11 cellular contexts compared by ENCODE assay signal in the genomic region with DNA sequence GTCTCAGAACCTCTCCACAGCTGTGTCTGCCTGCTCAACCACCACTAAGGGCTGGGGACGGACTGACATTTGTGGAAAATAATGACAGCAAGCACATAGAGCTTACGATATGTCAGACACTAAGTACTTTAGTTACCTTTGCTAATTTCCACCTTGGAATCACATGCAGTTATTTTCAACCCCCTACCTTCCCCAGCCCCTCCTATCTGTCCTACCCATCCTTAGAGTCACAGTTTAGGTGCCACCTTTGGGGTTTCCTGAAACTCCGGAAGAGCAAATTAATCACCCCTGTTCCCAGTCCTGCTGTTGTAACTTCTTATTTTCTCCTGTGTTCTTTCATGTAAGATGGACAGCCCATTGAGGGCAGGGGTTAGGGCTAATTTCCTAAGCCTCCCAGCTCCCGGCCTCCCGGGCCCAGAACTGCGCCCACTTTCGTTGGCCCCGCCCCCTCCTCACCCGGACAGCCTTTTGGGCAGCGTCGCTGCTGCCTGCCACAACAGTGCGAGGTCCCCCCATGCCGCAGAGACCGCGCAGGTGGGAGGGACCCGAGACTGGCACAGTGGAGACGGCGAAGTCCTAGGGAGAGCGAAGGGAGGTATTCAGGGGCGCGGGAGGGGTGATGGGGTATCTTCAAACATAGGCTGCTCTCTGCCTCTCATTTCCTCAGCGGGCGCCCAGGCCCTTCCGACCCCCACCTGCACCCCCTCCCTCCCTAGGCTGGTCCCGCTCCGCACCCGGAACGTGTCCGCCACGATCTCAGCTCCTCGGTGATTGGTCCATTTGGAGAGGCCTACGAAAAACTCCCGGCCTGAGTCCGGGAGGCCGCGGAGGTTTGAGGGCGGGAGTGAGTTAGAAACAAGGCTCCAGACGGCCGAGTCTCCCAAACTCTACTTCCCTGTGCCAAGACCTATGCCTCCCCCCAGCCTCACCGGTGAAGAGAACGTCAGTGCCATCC. TPM values are rescaled to one million over a fixed set of nuclear protein-coding genes. Genes with fewer than 3 reads are reported as not detected.
DNase-seq lines count a peak whose midpoint lies in the region; ATAC-seq and TF ChIP-seq lines count a peak whose summit lies in the region.
"Had no signal": no experiment of that assay in that cellular context is flagged by ENCODE, and none has a peak within 500 bp of the region (broad histone marks: within the 10 kb centered on the region; RNA-seq: fewer than 3 reads in every experiment).

No MANE protein-coding gene starts in this region.

- H3K27ac ChIP-seq in Panc1 (ENCODE audit: low read length) = peak overlapping the region; percentile 91; the same call in 1 of the 2 replicates

- intact Hi-C loops in Panc1 (cut with micrococcal nuclease; ENCODE audit: unreplicated experiment) = no loop called here

- CTCF ChIA-PET in Panc1 (lab: Charles Lee) = no interaction called here

- POLR2A ChIA-PET in Panc1 (lab: Charles Lee) = interaction anchor here (1.0 kb wide), 1 partner anchor 95 kb away, joined by 4 read pairs; no protein-coding TSS in a partner anchor

- H3K9ac ChIP-seq in skeletal muscle satellite cell (ENCODE audit: low read depth, low read length) = peak overlapping the region; percentile 89

- H3K36me3 ChIP-seq in Panc1 (ENCODE audit: control insufficient read depth, insufficient read depth, low read length) (peaks cover 10% of the 10 kb centered on the region), skeletal muscle satellite cell (ENCODE audit: insufficient read depth, low read length) (peaks cover 48% of the 10 kb centered on the region)

- no TSS peak for BruUV-seq in Panc1 (replicated peaks; lab: Mats Ljungman, UMichigan)

- peak overlapping the region; percentile 83 to 85; a peak in 2 of 4 replicates for H3K4me3 ChIP-seq in Panc1 (ENCODE audit: low read depth in 2 of 2, low read length in 2 of 2)
- H3K4me3 ChIP-seq in fibroblast of the aortic adventitia (ENCODE audit: low read depth, low read length) = peak overlapping the region; percentile 93
- peak overlapping the region; percentile 79 for H3K4me3 ChIP-seq in skeletal muscle satellite cell (ENCODE audit: low read length)

- DNase-seq in Panc1 (ENCODE audit: low read depth, low spot score) (no peak), fibroblast of the aortic adventitia (ENCODE audit: low read depth) (peak; percentile 13), hepatic stellate cell (ENCODE audit: low spot score) (no peak), DMS 273 treated with DMSO at 0.1 percent for 48 hours (lab: John Stamatoyannopoulos, UW) (no peak), NCI-H82 (lab: John Stamatoyannopoulos, UW) (no peak)
- DNase-seq: HCEC 1CT, SHP77 treated with DMSO at 0.1 percent for 48 hours had no signal

- H3K4me2 ChIP-seq in skeletal muscle satellite cell (ENCODE audit: low read length) = peak overlapping the region; percentile 90

- ATAC-seq in GM18505 (IDR thresholded peaks at IDR 0.05; ENCODE audit: unreplicated experiment) = peak; percentile 57
- ATAC-seq in Panc1 = no peak
- ATAC-seq in GM18870 (IDR thresholded peaks at IDR 0.05; ENCODE audit: unreplicated experiment) = no peak

- in situ Hi-C loops in Panc1 (cut with HindIII; ENCODE audit: low pct_unique_long_range_greater_than_20kb, low sequenced_read_pairs) = no loop called here

- H3K27me3 ChIP-seq in Panc1 (ENCODE audit: control insufficient read depth, insufficient read depth, low read length) = no peaks in the 10 kb centered on the region
- no peaks in the 10 kb centered on the region for H3K27me3 ChIP-seq in skeletal muscle satellite cell (ENCODE audit: control insufficient read depth, insufficient read depth, low read length)

- no peak for TF ChIP-seq POLR2A in GM18505 (IDR thresholded peaks at IDR 0.05; ENCODE audit: borderline replicate concordance, extremely low read depth, insufficient read depth, insufficient read length)

- H3K4me1 ChIP-seq in Panc1 (ENCODE audit: control insufficient read depth, insufficient read depth, low read length) (peaks cover 23% of the 10 kb centered on the region), skeletal muscle satellite cell (ENCODE audit: control insufficient read depth, insufficient read depth, low read length) (peaks cover 15% of the 10 kb centered on the region)

- TF ChIP-seq CTCF in Panc1 (IDR thresholded peaks at IDR 0.05) (no peak), fibroblast of the aortic adventitia (IDR thresholded peaks at IDR 0.05; ENCODE audit: insufficient read depth, low read length) (no peak)

- H3K9me3 ChIP-seq in Panc1 (ENCODE audit: control insufficient read depth, insufficient read depth, low read depth, low read length) (no peaks in the 10 kb centered on the region), skeletal muscle satellite cell (replicated peaks; ENCODE audit: low read length) (no peaks in the 10 kb centered on the region)

RNA-seq across cellular contexts. Expression of a gene that starts 1.1 kb away (rescaled TPM):
- total RNA-seq in Panc1 (2021; ENCODE audit: unreplicated experiment) (104 TPM), fibroblast of the aortic adventitia (ENCODE audit: low replicate concordance) (70.5 and 223 TPM in 2 replicates)
- 182 TPM for polyA plus RNA-seq in Panc1 (2012; ENCODE audit: insufficient read length)
- 24.0 and 28.4 TPM in 2 replicates for total RNA-seq in skeletal muscle satellite cell (2012; rRNA removed)

RNA-seq across cellular contexts. Expression of a gene that starts 4.8 kb away (rescaled TPM):
- total RNA-seq in Panc1 (2021; ENCODE audit: unreplicated experiment) = not detected
- 0.41 TPM for polyA plus RNA-seq in Panc1 (2012; ENCODE audit: insufficient read length)
- not detected in 2 replicates for total RNA-seq in fibroblast of the aortic adventitia (ENCODE audit: low replicate concordance)
- not detected in 2 replicates for total RNA-seq in skeletal muscle satellite cell (2012; rRNA removed)

RNA-seq across cellular contexts. Expression of a gene that starts 6.4 kb away (rescaled TPM):
- total RNA-seq in Panc1 (2021; ENCODE audit: unreplicated experiment) = 0.23 TPM
- polyA plus RNA-seq in Panc1 (2012; ENCODE audit: insufficient read length) = not detected
- total RNA-seq in fibroblast of the aortic adventitia (ENCODE audit: low replicate concordance) = not detected in 2 replicates
- not detected in 2 replicates for total RNA-seq in skeletal muscle satellite cell (2012; rRNA removed)
- total RNA-seq: subcutaneous adipose tissue had no signal

RNA-seq across cellular contexts. Expression of a gene that starts 8.3 kb away (rescaled TPM):
- total RNA-seq in Panc1 (2021; ENCODE audit: unreplicated experiment) = 583 TPM
- 576 TPM for polyA plus RNA-seq in Panc1 (2012; ENCODE audit: insufficient read length)
- total RNA-seq in fibroblast of the aortic adventitia (ENCODE audit: low replicate concordance) = 174 and 576 TPM in 2 replicates
- 1,096 and 1,297 TPM in 2 replicates for total RNA-seq in skeletal muscle satellite cell (2012; rRNA removed)

RNA-seq across cellular contexts. Expression of a gene that starts 11.8 kb away (rescaled TPM):
- total RNA-seq in Panc1 (2021; ENCODE audit: unreplicated experiment) (38.1 TPM), fibroblast of the aortic adventitia (ENCODE audit: low replicate concordance) (3.1 and 23.0 TPM in 2 replicates)
- 13.2 TPM for polyA plus RNA-seq in Panc1 (2012; ENCODE audit: insufficient read length)
- total RNA-seq in skeletal muscle satellite cell (2012; rRNA removed) = 13.8 and 19.3 TPM in 2 replicates
